In genomic region chr19:41039806-41040205, GRCh38 we compare ENCODE assay signal across 1 cellular context.
TF ChIP-seq lines count a peak whose summit lies in the region.

No MANE protein-coding gene starts in this region.

TF ChIP-seq in K562, 482 proteins besides CTCF, POLR2A, EP300 and RAD21 (continued from another document and continues in another):
- TF ChIP-seq CUX1 (CRISPR knock-in tag; IDR thresholded peaks at IDR 0.05): no peak
- TF ChIP-seq ZNF431 (CRISPR knock-in tag; IDR thresholded peaks at IDR 0.05): no peak
- no peak for TF ChIP-seq POLR2G (IDR thresholded peaks at IDR 0.05; ENCODE audit: low read depth, low read length)
- TF ChIP-seq SREBF1 (IDR thresholded peaks at IDR 0.05; ENCODE audit: borderline replicate concordance, low read depth, low read length): no peak
- no peak for TF ChIP-seq ZNF197 (CRISPR knock-in tag; IDR thresholded peaks at IDR 0.05; ENCODE audit: low read depth)
- TF ChIP-seq ARID4B (CRISPR knock-in tag; IDR thresholded peaks at IDR 0.05): no peak
- TF ChIP-seq E4F1 (CRISPR knock-in tag; IDR thresholded peaks at IDR 0.05; ENCODE audit: borderline replicate concordance): no peak
- no peak for TF ChIP-seq SOX6 (IDR thresholded peaks at IDR 0.05)
- TF ChIP-seq MTA1 (IDR thresholded peaks at IDR 0.05; ENCODE audit: borderline replicate concordance): no peak
- no peak for TF ChIP-seq ZNF518B (CRISPR knock-in tag; IDR thresholded peaks at IDR 0.05)
- TF ChIP-seq SRSF3 (IDR thresholded peaks at IDR 0.05; ENCODE audit: insufficient read depth, low read length): no peak
- no peak for TF ChIP-seq ATF4 (CRISPR knock-in tag; IDR thresholded peaks at IDR 0.05)
- TF ChIP-seq MAFF (IDR thresholded peaks at IDR 0.05; ENCODE audit: low read length): peak; percentile 21; the same call in 1 of the 2 replicates
- TF ChIP-seq SRF (CRISPR knock-in tag; IDR thresholded peaks at IDR 0.05): no peak
- TF ChIP-seq ATF2 (CRISPR knock-in tag; IDR thresholded peaks at IDR 0.05): no peak
- no peak for TF ChIP-seq ZNF232 (CRISPR knock-in tag; IDR thresholded peaks at IDR 0.05)
- no peak for TF ChIP-seq ZNF778 (CRISPR knock-in tag; IDR thresholded peaks at IDR 0.05)
- TF ChIP-seq ZNF592 (IDR thresholded peaks at IDR 0.05): no peak
- TF ChIP-seq PURB (CRISPR knock-in tag; IDR thresholded peaks at IDR 0.05; ENCODE audit: low read depth): no peak
- TF ChIP-seq HDAC8 (tag; IDR thresholded peaks at IDR 0.05): no peak
- no peak for TF ChIP-seq SREBF2 (CRISPR knock-in tag; IDR thresholded peaks at IDR 0.05)
- no peak for TF ChIP-seq MEIS2 (IDR thresholded peaks at IDR 0.05; ENCODE audit: partially characterized antibody)
- TF ChIP-seq ZNF695 (CRISPR knock-in tag; IDR thresholded peaks at IDR 0.05): no peak
- no peak for TF ChIP-seq STAT5A (IDR thresholded peaks at IDR 0.05; ENCODE audit: borderline replicate concordance, low read length)
- no peak for TF ChIP-seq ZC3H11A (IDR thresholded peaks at IDR 0.05; ENCODE audit: low read depth, low read length)
- no peak for TF ChIP-seq USF2 (CRISPR knock-in tag; IDR thresholded peaks at IDR 0.05)
- TF ChIP-seq JUND (IDR thresholded peaks at IDR 0.05; ENCODE audit: borderline replicate concordance, low read depth, low read length): peak; percentile 37; the same call in 1 of the 2 replicates
- peak; percentile 49; the same call in 2 of the 3 replicates for TF ChIP-seq JUND (tag; IDR thresholded peaks at IDR 0.05; ENCODE audit: borderline replicate concordance, low read depth, low read length)
- no peak for TF ChIP-seq ARID3B (CRISPR knock-in tag; IDR thresholded peaks at IDR 0.05; ENCODE audit: borderline replicate concordance)
